In genomic region chr14:20578325-20578724, GRCh38 we compare ENCODE assay signal across 1 cellular context.
TF ChIP-seq lines count a peak whose summit lies in the region.

No MANE protein-coding gene starts in this region.

TF ChIP-seq in H1, 55 proteins besides CTCF, POLR2A, EP300 and RAD21:
- TF ChIP-seq CTBP2 (IDR thresholded peaks at IDR 0.05; ENCODE audit: borderline replicate concordance, insufficient read depth, insufficient read length, low read length) (no peak), EGR1 (IDR thresholded peaks at IDR 0.05; ENCODE audit: borderline replicate concordance, low read depth, low read length) (no peak), ATF2 (IDR thresholded peaks at IDR 0.05; ENCODE audit: low read length) (peak; percentile 90), EZH2 (IDR thresholded peaks at IDR 0.05; ENCODE audit: low read depth, low read length, severe bottlenecking) (no peak), POU5F1 (IDR thresholded peaks at IDR 0.05; ENCODE audit: low read depth, low read length) (no peak), BACH1 (IDR thresholded peaks at IDR 0.05; ENCODE audit: low read length) (no peak), JUN (IDR thresholded peaks at IDR 0.05; ENCODE audit: low read depth, low read length) (peak; percentile 89), GTF2F1 (IDR thresholded peaks at IDR 0.05; ENCODE audit: borderline replicate concordance, low read depth, low read length) (no peak), CEBPB (IDR thresholded peaks at IDR 0.05; ENCODE audit: low read depth, low read length) (peak; percentile 22; the same call in 1 of the 2 replicates), RBBP5 (IDR thresholded peaks at IDR 0.05; ENCODE audit: borderline replicate concordance, low read depth, low read length) (no peak), ASH2L (IDR thresholded peaks at IDR 0.05; ENCODE audit: low read length) (no peak), E2F6 (IDR thresholded peaks at IDR 0.05) (no peak), NANOG (IDR thresholded peaks at IDR 0.05; ENCODE audit: insufficient read depth, low read depth, low read length, poor library complexity, severe bottlenecking) (peak; percentile 80), TAF7 (optimal IDR thresholded peaks at IDR 0.05; ENCODE audit: borderline replicate concordance, low read depth, low read length) (no peak), TAF1 (IDR thresholded peaks at IDR 0.05; ENCODE audit: low read depth, low read length) (no peak), CHD1 (IDR thresholded peaks at IDR 0.05; ENCODE audit: low read depth, low read length) (no peak), TBP (IDR thresholded peaks at IDR 0.05; ENCODE audit: low read depth, low read length) (peak; percentile 34; the same call in 1 of the 2 replicates), SIN3A (conservative IDR thresholded peaks at IDR 0.05 in 1 of 2, IDR thresholded peaks at IDR 0.05 in 1 of 2; ENCODE audit: low read depth in 1 of 2, low read length in 2 of 2) (no peak), KDM5A (IDR thresholded peaks at IDR 0.05; ENCODE audit: low read length) (no peak), RXRA (IDR thresholded peaks at IDR 0.05; ENCODE audit: insufficient read depth, low read depth, low read length) (no peak), MAX (IDR thresholded peaks at IDR 0.05) (peak; percentile 20; the same call in 1 of the 2 replicates), BCL11A (IDR thresholded peaks at IDR 0.05; ENCODE audit: low read depth in 2 of 2, low read length in 2 of 2) (peak; percentile 15 to 67), NRF1 (IDR thresholded peaks at IDR 0.05; ENCODE audit: low read depth, low read length) (0 out of 2 replicates have a peak, but pooled peaks have one; percentile 2), TEAD4 (IDR thresholded peaks at IDR 0.05; ENCODE audit: low read depth, low read length) (no peak), GABPA (IDR thresholded peaks at IDR 0.05; ENCODE audit: borderline replicate concordance, insufficient read depth, low read length) (no peak), TCF12 (IDR thresholded peaks at IDR 0.05; ENCODE audit: low read depth, low read length) (0 out of 2 replicates have a peak, but pooled peaks have one; percentile 33), JUND (IDR thresholded peaks at IDR 0.05; ENCODE audit: low read length) (peak; percentile 98), KDM4A (IDR thresholded peaks at IDR 0.05; ENCODE audit: low read depth, low read length, severe bottlenecking) (no peak), CHD7 (IDR thresholded peaks at IDR 0.05; ENCODE audit: insufficient replicate concordance, low read length) (peak; percentile 88), RNF2 (IDR thresholded peaks at IDR 0.05; ENCODE audit: borderline replicate concordance, low read depth, low read length, missing control alignments, poor library complexity, severe bottlenecking) (no peak), CHD2 (IDR thresholded peaks at IDR 0.05; ENCODE audit: low read length) (0 out of 2 replicates have a peak, but pooled peaks have one; percentile 17), SP4 (IDR thresholded peaks at IDR 0.05; ENCODE audit: low read length) (no peak), CREB1 (IDR thresholded peaks at IDR 0.05) (peak; percentile 84), KDM1A (IDR thresholded peaks at IDR 0.05; ENCODE audit: borderline replicate concordance, low read length) (no peak; the same call in 1 of the 2 replicates), RFX5 (IDR thresholded peaks at IDR 0.05; ENCODE audit: borderline replicate concordance, low read depth, low read length) (no peak), CBX5 (IDR thresholded peaks at IDR 0.05; ENCODE audit: low read depth, low read length) (no peak), SRF (IDR thresholded peaks at IDR 0.05; ENCODE audit: low read depth, low read length) (no peak), MAFK (IDR thresholded peaks at IDR 0.05; ENCODE audit: low read depth, low read length) (no peak), HDAC6 (IDR thresholded peaks at IDR 0.05; ENCODE audit: low read depth, low read length) (no peak), SAP30 (IDR thresholded peaks at IDR 0.05; ENCODE audit: insufficient read depth, insufficient replicate concordance, low read length) (no peak), SP1 (IDR thresholded peaks at IDR 0.05; ENCODE audit: low read depth, low read length) (peak; percentile 80), HDAC2 (IDR thresholded peaks at IDR 0.05; ENCODE audit: borderline replicate concordance in 1 of 2, low read depth in 2 of 2, low read length in 2 of 2) (peak; percentile 78 to 91; a peak in 2 of 4 replicates)
